ENCODE assay signal across 10 cellular contexts in the genomic region with DNA sequence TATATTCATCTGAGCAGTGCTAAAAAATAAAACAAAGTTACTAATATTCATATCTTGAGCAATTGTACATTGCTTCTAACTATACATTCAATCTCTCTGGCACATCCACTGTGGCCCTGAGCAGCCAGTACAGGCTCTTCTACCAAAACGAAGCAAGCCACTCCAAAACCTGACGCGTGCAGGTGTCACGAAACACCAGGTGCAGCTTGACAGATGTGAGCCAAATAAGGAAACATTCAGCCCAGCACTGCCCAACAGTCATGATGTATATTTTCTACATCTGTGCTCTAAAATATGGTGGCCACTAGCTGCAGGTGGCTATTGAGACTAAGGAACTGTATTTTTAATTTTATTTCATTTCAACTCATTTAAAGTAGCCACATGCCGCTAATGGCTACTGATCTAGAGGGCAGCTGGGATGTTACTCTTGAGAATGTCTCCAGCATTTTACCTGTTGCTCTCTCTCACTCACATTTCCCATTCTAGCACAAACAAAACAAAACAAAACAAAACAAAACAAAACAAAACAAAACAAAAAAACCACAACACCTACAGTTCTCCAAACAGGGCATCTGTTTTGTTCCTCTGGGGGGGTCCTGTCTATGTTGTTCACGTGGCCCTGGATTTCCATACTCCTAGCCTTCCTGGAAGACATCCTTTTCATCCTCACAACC.
A peak's percentile ranks its signal among the peaks of the same experiment; 100 is the strongest.
DNase-seq lines count a peak whose midpoint lies in the region; ATAC-seq and TF ChIP-seq lines count a peak whose summit lies in the region.
"Had no signal": no experiment of that assay in that cellular context is flagged by ENCODE, and none has a peak within 500 bp of the region (broad histone marks: within the 10 kb centered on the region; RNA-seq: fewer than 3 reads in every experiment).

No MANE protein-coding gene starts in this region.

- H3K9me3 ChIP-seq in left ventricle myocardium inferior (replicated peaks) (no peaks in the 10 kb centered on the region), right atrium auricular region (no peaks in the 10 kb centered on the region), OCI-LY1 (ENCODE audit: low read length) (no peaks in the 10 kb centered on the region)

- H3K9ac ChIP-seq in OCI-LY1 (ENCODE audit: low read length): peak overlapping the region; percentile 64

- intact Hi-C loops in left ventricle myocardium inferior (cut with micrococcal nuclease): no loop called here

- no peaks in the 10 kb centered on the region for H4K20me1 ChIP-seq in OCI-LY1 (ENCODE audit: insufficient read depth, low read length)

- no peaks in the 10 kb centered on the region for H3K79me2 ChIP-seq in OCI-LY1 (ENCODE audit: insufficient read depth, low read length)

- peak overlapping the region; percentile 76 for H3K4me2 ChIP-seq in OCI-LY1 (ENCODE audit: low read length)

- DNase-seq in left ventricle myocardium inferior (no peak), right atrium auricular region (ENCODE audit: low spot score) (no peak), GM13976 (ENCODE audit: low spot score) (no peak), dedifferentiated amniotic fluid mesenchymal stem cell (ENCODE audit: extremely low spot score) (no peak), cerebellar cortex (ENCODE audit: low spot score) (no peak)
- DNase-seq: trophoblast cell had no signal

- peak; percentile 47 for ATAC-seq in HG03175 (IDR thresholded peaks at IDR 0.05; ENCODE audit: unreplicated experiment)
- ATAC-seq in GM18873 (IDR thresholded peaks at IDR 0.05; ENCODE audit: low FRiP score, unreplicated experiment): no peak

- H3K4me1 ChIP-seq in left ventricle myocardium inferior: peaks cover 65% of the 10 kb centered on the region
- H3K4me1 ChIP-seq in right atrium auricular region: peaks cover 0 to 53% of the 10 kb centered on the region in 2 donors
- H3K4me1 ChIP-seq in OCI-LY1 (ENCODE audit: insufficient read depth, low read length, severe bottlenecking): peaks cover 53% of the 10 kb centered on the region

- no peaks in the 10 kb centered on the region for H3K27me3 ChIP-seq in left ventricle myocardium inferior (ENCODE audit: low read depth)
- H3K27me3 ChIP-seq in right atrium auricular region: no peaks in the 10 kb centered on the region
- no peaks in the 10 kb centered on the region for H3K27me3 ChIP-seq in OCI-LY1 (ENCODE audit: insufficient read depth, low read length)

- TF ChIP-seq CTCF in left ventricle myocardium inferior (IDR thresholded peaks at IDR 0.05; ENCODE audit: borderline replicate concordance) (no peak), right atrium auricular region (IDR thresholded peaks at IDR 0.05) (no peak), OCI-LY1 (IDR thresholded peaks at IDR 0.05; ENCODE audit: low read length) (no peak), GM13976 (IDR thresholded peaks at IDR 0.05; ENCODE audit: borderline replicate concordance, control extremely low read depth, extremely low read depth, insufficient read depth, missing control alignments) (no peak)

- no peak overlapping the region for H2AFZ ChIP-seq in OCI-LY1 (ENCODE audit: low read length)

- in situ Hi-C loops in GM13976 (cut with MboI; ENCODE audit: low sequenced_read_pairs, unreplicated experiment): no loop called here

- H3K36me3 ChIP-seq in left ventricle myocardium inferior (no peaks in the 10 kb centered on the region), right atrium auricular region (no peaks in the 10 kb centered on the region), OCI-LY1 (ENCODE audit: insufficient read depth, low read length) (no peaks in the 10 kb centered on the region)

- no peaks in the 10 kb centered on the region for H3K9me2 ChIP-seq in OCI-LY1 (ENCODE audit: low read depth, low read length)

- peaks cover 6% of the 10 kb centered on the region; the same call in 1 of the 2 replicates for H3F3A ChIP-seq in OCI-LY1 (ENCODE audit: insufficient read depth, low read length)

- H3K27ac ChIP-seq in left ventricle myocardium inferior (replicated peaks) (peak overlapping the region; percentile 67), right atrium auricular region (peak overlapping the region in 1 of 2 donors; percentile 50), OCI-LY1 (ENCODE audit: low read depth, low read length, poor library complexity, severe bottlenecking) (peak overlapping the region; percentile 97)

- no peak overlapping the region for H3K4me3 ChIP-seq in left ventricle myocardium inferior
- H3K4me3 ChIP-seq in right atrium auricular region: no peak overlapping the region
- no peak overlapping the region for H3K4me3 ChIP-seq in OCI-LY1 (ENCODE audit: low read depth, low read length, poor library complexity, severe bottlenecking)
- H3K4me3 ChIP-seq: skin epidermis had no signal
